ENCODE assay signal across 13 cellular contexts in genomic region chr1:109499081-109499480, GRCh38. TPM values are rescaled to one million over a fixed set of nuclear protein-coding genes. Genes with fewer than 3 reads are reported as not detected.
DNase-seq lines count a peak whose midpoint lies in the region; ATAC-seq, FAIRE-seq and TF ChIP-seq lines count a peak whose summit lies in the region.
"Had no signal": no experiment of that assay in that cellular context is flagged by ENCODE, and none has a peak within 500 bp of the region (broad histone marks: within the 10 kb centered on the region; RNA-seq: fewer than 3 reads in every experiment).

No MANE protein-coding gene starts in this region.

- no peak overlapping the region for H2AFZ ChIP-seq in PC-9

- TF ChIP-seq POLR2A in stomach (IDR thresholded peaks at IDR 0.05) = no peak

- H3K27ac Mint-ChIP-seq in activated naive CD8-positive, alpha-beta T cell treated with anti-CD3 and anti-CD28 coated beads, Interleukin-2, amount 10 ng/mL, durations not matched to agents 7 days and 5 days = peak overlapping the region; percentile 34
- peak overlapping the region; percentile 83 for H3K27ac Mint-ChIP-seq in glutamatergic neuron (ENCODE audit: unreplicated experiment)
- H3K27ac Mint-ChIP-seq in T-helper 2 cell treated with Interferon-gamma antibody and Interleukin-4, amounts not matched to agents 5 μg/mL and 100 μg/mL, for 36 hours = no peak overlapping the region

- H3K4me3 Mint-ChIP-seq in activated naive CD8-positive, alpha-beta T cell treated with anti-CD3 and anti-CD28 coated beads, Interleukin-2, amount 10 ng/mL, durations not matched to agents 7 days and 5 days = peak overlapping the region; percentile 42
- peak overlapping the region; percentile 73 for H3K4me3 Mint-ChIP-seq in glutamatergic neuron (ENCODE audit: unreplicated experiment)
- no peak overlapping the region for H3K4me3 Mint-ChIP-seq in T-helper 2 cell treated with Interferon-gamma antibody and Interleukin-4, amounts not matched to agents 5 μg/mL and 100 μg/mL, for 36 hours

- 0 out of 2 replicates have a peak overlapping the region, but pooled peaks have one; percentile 13 for H3K4me2 ChIP-seq in PC-9

- intact Hi-C loops in PC-9 (cut with micrococcal nuclease; ENCODE audit: unreplicated experiment) (loop anchor here (2.0 kb wide), 1 partner anchor 34 kb away; no protein-coding TSS in a partner anchor), stomach (cut with DNase I; ENCODE audit: low total_unique reads) (no loop called here)

- H3K27me3 ChIP-seq in PC-9 (ENCODE audit: insufficient read depth, low read depth) = no peaks in the 10 kb centered on the region
- H3K27me3 ChIP-seq in stomach = no peaks in the 10 kb centered on the region

- DNase-seq in PC-9 = no peak
- DNase-seq in activated naive CD8-positive, alpha-beta T cell treated with anti-CD3 and anti-CD28 coated beads, Interleukin-2, amount 10 ng/mL, durations not matched to agents 7 days and 5 days = no peak
- DNase-seq in glutamatergic neuron = no peak
- no peak for DNase-seq in stomach
- no peak for DNase-seq in NCI-H345 treated with DMSO at 0.1 percent for 48 hours (lab: John Stamatoyannopoulos, UW; ENCODE audit: unreplicated experiment)
- no peak for DNase-seq in D721Med (ENCODE audit: insufficient read length, low spot score)
- no peak for DNase-seq in T-helper 2 cell treated with Interferon-gamma antibody and Interleukin-4, amounts not matched to agents 5 μg/mL and 100 μg/mL, for 36 hours (ENCODE audit: low spot score)
- DNase-seq: effector CD4-positive, alpha-beta T cell; naive B cell had no signal

- CTCF ChIA-PET in PC-9 (lab: Charles Lee) = interaction anchor here (0.6 to 1.0 kb wide), 3 partner anchors 23 to 561 kb away, joined by 3 read pairs; partner anchors contain the start of gene STRIP1

- H3K4me1 Mint-ChIP-seq in activated naive CD8-positive, alpha-beta T cell treated with anti-CD3 and anti-CD28 coated beads, Interleukin-2, amount 10 ng/mL, durations not matched to agents 7 days and 5 days = peaks cover 79% of the 10 kb centered on the region
- peaks cover 54% of the 10 kb centered on the region for H3K4me1 Mint-ChIP-seq in glutamatergic neuron (ENCODE audit: low read depth, unreplicated experiment)
- H3K4me1 Mint-ChIP-seq in T-helper 2 cell treated with Interferon-gamma antibody and Interleukin-4, amounts not matched to agents 5 μg/mL and 100 μg/mL, for 36 hours (ENCODE audit: low read depth) = peaks cover 65% of the 10 kb centered on the region

- H3K9me3 Mint-ChIP-seq in activated naive CD8-positive, alpha-beta T cell treated with anti-CD3 and anti-CD28 coated beads, Interleukin-2, amount 10 ng/mL, durations not matched to agents 7 days and 5 days = no peaks in the 10 kb centered on the region
- H3K9me3 Mint-ChIP-seq in glutamatergic neuron (ENCODE audit: unreplicated experiment) = peaks cover 9% of the 10 kb centered on the region
- H3K9me3 Mint-ChIP-seq in T-helper 2 cell treated with Interferon-gamma antibody and Interleukin-4, amounts not matched to agents 5 μg/mL and 100 μg/mL, for 36 hours = no peaks in the 10 kb centered on the region
- H3K9me3 Mint-ChIP-seq: naive B cell had no signal

- POLR2A ChIA-PET in PC-9 (lab: Charles Lee; ENCODE audit: unreplicated experiment) = no interaction called here
- POLR2A ChIA-PET in activated naive CD8-positive, alpha-beta T cell treated with anti-CD3 and anti-CD28 coated beads, Interleukin-2, amount 10 ng/mL, durations not matched to agents 7 days and 5 days (lab: Charles Lee) = interaction anchor here (1.1 to 17.7 kb wide), 3 partner anchors 11 to 73 kb away, joined by 4 to 212 read pairs (median 16); partner anchors contain the start of gene AMIGO1

- H3K9me3 ChIP-seq in PC-9 (ENCODE audit: insufficient read depth, low read depth) (no peaks in the 10 kb centered on the region), stomach (no peaks in the 10 kb centered on the region)

- H3K4me1 ChIP-seq in PC-9 (replicated peaks; ENCODE audit: insufficient read depth) (peaks cover 21% of the 10 kb centered on the region), stomach (peaks cover 39 to 89% (median 61%) of the 10 kb centered on the region in 4 donors)

- H3F3A ChIP-seq in PC-9 (ENCODE audit: insufficient read depth, low read depth) = peaks cover 29% of the 10 kb centered on the region; the same call in 1 of the 2 replicates

- H3K4me3 ChIP-seq in PC-9 = no peak overlapping the region
- no peak overlapping the region for H3K4me3 ChIP-seq in stomach

- no peak for ATAC-seq in activated naive CD8-positive, alpha-beta T cell treated with anti-CD3 and anti-CD28 coated beads, Interleukin-2, amount 10 ng/mL, durations not matched to agents 7 days and 5 days (ENCODE audit: low read depth)

- WGBS in stomach, 5 donors = 71 to 87% (median 83%) methylated on average over 7 of the region's 7 CpGs

- H3K9me2 ChIP-seq in PC-9 (ENCODE audit: insufficient read depth) = no peaks in the 10 kb centered on the region

- no TSS peak for BruUV-seq in PC-9 (replicated peaks; lab: Mats Ljungman, UMichigan)

- peaks cover 22% of the 10 kb centered on the region for H3K36me3 Mint-ChIP-seq in activated naive CD8-positive, alpha-beta T cell treated with anti-CD3 and anti-CD28 coated beads, Interleukin-2, amount 10 ng/mL, durations not matched to agents 7 days and 5 days
- H3K36me3 Mint-ChIP-seq in glutamatergic neuron (ENCODE audit: unreplicated experiment) = peaks cover 7% of the 10 kb centered on the region
- H3K36me3 Mint-ChIP-seq in T-helper 2 cell treated with Interferon-gamma antibody and Interleukin-4, amounts not matched to agents 5 μg/mL and 100 μg/mL, for 36 hours (ENCODE audit: low read depth) = peaks cover 43% of the 10 kb centered on the region

- H3K79me2 ChIP-seq in PC-9 (ENCODE audit: low read depth) = peaks cover 22% of the 10 kb centered on the region

- no peak for FAIRE-seq in D721Med (lab: Jason Lieb, UNC)
- FAIRE-seq: HTR-8/SVneo had no signal

- TF ChIP-seq CTCF in PC-9 (conservative IDR thresholded peaks at IDR 0.05) = no peak
- TF ChIP-seq CTCF in glutamatergic neuron (IDR thresholded peaks at IDR 0.05; ENCODE audit: partially characterized antibody, unreplicated experiment) = no peak
- TF ChIP-seq CTCF in stomach (IDR thresholded peaks at IDR 0.05) = no peak
- no peak for TF ChIP-seq CTCF in D721Med (IDR thresholded peaks at IDR 0.05; ENCODE audit: insufficient read depth, missing control alignments)

- H3K36me3 ChIP-seq in PC-9 (ENCODE audit: low read depth) (peaks cover 9% of the 10 kb centered on the region), stomach (peaks cover 19 to 48% (median 43%) of the 10 kb centered on the region in 4 donors)

- H3K27me3 Mint-ChIP-seq in activated naive CD8-positive, alpha-beta T cell treated with anti-CD3 and anti-CD28 coated beads, Interleukin-2, amount 10 ng/mL, durations not matched to agents 7 days and 5 days = no peaks in the 10 kb centered on the region
- peaks cover 12% of the 10 kb centered on the region for H3K27me3 Mint-ChIP-seq in glutamatergic neuron (ENCODE audit: unreplicated experiment)
- no peaks in the 10 kb centered on the region for H3K27me3 Mint-ChIP-seq in T-helper 2 cell treated with Interferon-gamma antibody and Interleukin-4, amounts not matched to agents 5 μg/mL and 100 μg/mL, for 36 hours (ENCODE audit: low read depth)
- H3K27me3 Mint-ChIP-seq: naive B cell had no signal

- H4K20me1 ChIP-seq in PC-9 (ENCODE audit: insufficient read depth) = peaks cover 6% of the 10 kb centered on the region

- H3K27ac ChIP-seq in PC-9 (no peak overlapping the region), stomach (peak overlapping the region in 3 of 5 donors; percentile 15 to 56 (median 16))

- no peak for TF ChIP-seq EP300 in stomach (IDR thresholded peaks at IDR 0.05)

RNA-seq across cellular contexts. Expression of gene CYB561D1, which starts 5.2 kb away (rescaled TPM):
- 11.6 and 11.7 TPM in 2 replicates for total RNA-seq in PC-9 (2021)
- 10 to 100 TPM; 24.3 to 25.1 TPM for total RNA-seq in activated naive CD8-positive, alpha-beta T cell treated with anti-CD3 and anti-CD28 coated beads, Interleukin-2, amount 10 ng/mL, durations not matched to agents 7 days and 5 days
- 23.9 TPM for total RNA-seq in glutamatergic neuron (ENCODE audit: unreplicated experiment)
- total RNA-seq in stomach = 1 to 10 TPM; 1.8 to 6.4 (median 2.3) TPM
- polyA plus RNA-seq in stomach = 1 to 10 TPM; 1.8 to 4.4 (median 4.1) TPM

RNA-seq across cellular contexts. Expression of gene AMIGO1, which starts 10.4 kb away (rescaled TPM):
- 4.1 and 4.2 TPM in 2 replicates for total RNA-seq in PC-9 (2021)
- total RNA-seq in activated naive CD8-positive, alpha-beta T cell treated with anti-CD3 and anti-CD28 coated beads, Interleukin-2, amount 10 ng/mL, durations not matched to agents 7 days and 5 days = 1 to 10 TPM; 8.2 to 9.4 TPM
- 8.0 TPM for total RNA-seq in glutamatergic neuron (ENCODE audit: unreplicated experiment)
- 10 to 100 TPM in 1 of 5 donors, 1 to 10 TPM in 4; 1.7 to 25.7 (median 3.5) TPM for total RNA-seq in stomach
- polyA plus RNA-seq in stomach = 1 to 10 TPM; 1.3 to 1.8 (median 1.7) TPM

RNA-seq across cellular contexts. Expression of gene ATXN7L2, which starts 15.4 kb away (rescaled TPM):
- total RNA-seq in PC-9 (2021) = 4.7 and 5.7 TPM in 2 replicates
- 10 to 100 TPM; 10.4 to 12.4 TPM for total RNA-seq in activated naive CD8-positive, alpha-beta T cell treated with anti-CD3 and anti-CD28 coated beads, Interleukin-2, amount 10 ng/mL, durations not matched to agents 7 days and 5 days
- total RNA-seq in glutamatergic neuron (ENCODE audit: unreplicated experiment) = 54.9 TPM
- total RNA-seq in stomach = 1 to 10 TPM in 3 of 5 donors, under 1 TPM in 1, not detected in 1; 0.29 to 5.1 (median 2.6) TPM
- polyA plus RNA-seq in stomach = 1 to 10 TPM in 2 of 3 donors, under 1 TPM in 1; 0.76 to 6.3 (median 5.2) TPM

RNA-seq across cellular contexts. Expression of gene SYPL2, which starts 32.7 kb away (rescaled TPM):
- 0.09 and 0.28 TPM in 2 replicates for total RNA-seq in PC-9 (2021)
- not detected for total RNA-seq in activated naive CD8-positive, alpha-beta T cell treated with anti-CD3 and anti-CD28 coated beads, Interleukin-2, amount 10 ng/mL, durations not matched to agents 7 days and 5 days
- total RNA-seq in glutamatergic neuron (ENCODE audit: unreplicated experiment) = 0.42 TPM
- under 1 TPM in 2 of 5 donors, not detected in 3; 0.45 to 0.58 TPM for total RNA-seq in stomach
- 1 to 10 TPM in 1 of 3 donors, under 1 TPM in 2; 0.50 to 1.0 (median 0.61) TPM for polyA plus RNA-seq in stomach
- total RNA-seq: glomerular endothelial cell; T-helper 2 cell treated with Interferon-gamma antibody and Interleukin-4, amounts not matched to agents 100 ng/mL and 5 ng/mL, for 36 hours had no signal

RNA-seq across cellular contexts. Expression of gene GPR61, which starts 40.6 kb away (rescaled TPM):
- not detected in 2 replicates for total RNA-seq in PC-9 (2021)
- total RNA-seq in activated naive CD8-positive, alpha-beta T cell treated with anti-CD3 and anti-CD28 coated beads, Interleukin-2, amount 10 ng/mL, durations not matched to agents 7 days and 5 days = under 1 TPM in 1 of 2 experiments, not detected in 1; 0.39 TPM
- total RNA-seq in glutamatergic neuron (ENCODE audit: unreplicated experiment) = 0.76 TPM
- total RNA-seq in stomach = not detected
- polyA plus RNA-seq in stomach = under 1 TPM in 1 of 3 donors, not detected in 2; 0.12 TPM
- total RNA-seq: activated CD8-positive, alpha-beta memory T cell treated with anti-CD3 and anti-CD28 coated beads for 36 hours; glomerular endothelial cell had no signal
